8 cellular contexts compared by ENCODE assay signal in the genomic region with DNA sequence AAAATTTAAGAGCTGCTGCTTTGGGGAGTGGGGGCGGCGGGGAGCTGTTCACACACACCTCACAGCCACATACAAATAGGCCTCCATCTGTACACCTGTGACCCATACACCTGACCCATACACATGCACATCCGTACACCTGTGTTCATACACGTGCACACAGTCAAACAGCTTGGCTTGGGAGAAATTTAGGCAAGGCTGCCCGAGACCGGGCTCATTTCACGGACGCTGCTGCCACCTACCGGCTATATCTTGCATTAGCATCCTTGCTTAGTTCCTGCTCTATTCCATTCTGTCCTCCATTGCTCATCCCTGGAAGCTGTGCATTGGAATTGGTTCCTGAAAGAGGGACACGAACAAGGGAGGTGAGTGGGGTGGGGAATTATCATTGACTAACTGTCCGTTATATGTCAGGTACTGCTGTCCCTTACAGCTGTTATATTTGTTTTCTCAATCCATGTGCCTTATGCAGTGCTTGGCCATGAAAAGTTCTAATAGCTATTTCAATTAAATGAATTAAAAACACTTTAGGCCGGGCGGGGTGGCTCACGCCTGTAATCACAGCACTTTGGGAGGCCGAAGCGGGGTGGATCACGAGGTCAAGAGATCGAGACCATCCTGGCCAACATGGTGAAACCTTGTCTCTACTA. TPM values are rescaled to one million over a fixed set of nuclear protein-coding genes. Genes with fewer than 3 reads are reported as not detected.
DNase-seq lines count a peak whose midpoint lies in the region; ATAC-seq and TF ChIP-seq lines count a peak whose summit lies in the region.

No MANE protein-coding gene starts in this region.

- peak; percentile 79 for DNase-seq in ELR (ENCODE audit: low read depth)
- DNase-seq in KG1 (lab: John Stamatoyannopoulos, UW): peak; percentile 65
- DNase-seq in OCI-M2 (lab: John Stamatoyannopoulos, UW; ENCODE audit: unreplicated experiment): peak; percentile 52
- DNase-seq in activated T-cell treated with anti-CD3 and anti-CD28 coated beads for 24 hours (ENCODE audit: low read depth): peak; percentile 65
- DNase-seq in esophagus muscularis mucosa (ENCODE audit: extremely low spot score): peak; percentile 94
- peak; percentile 71 for DNase-seq in natural killer cell
- DNase-seq in stimulated activated naive CD4-positive, alpha-beta T cell (lab: John Stamatoyannopoulos, UW): peak; percentile 31 to 80 (median 68)

- H3K36me3 Mint-ChIP-seq in natural killer cell: no peaks in the 10 kb centered on the region

- WGBS in esophagus muscularis mucosa: 31% methylated on average over 18 of the region's 18 CpGs

- TF ChIP-seq EP300 in esophagus muscularis mucosa (IDR thresholded peaks at IDR 0.05): no peak

- no peak for TF ChIP-seq POLR2A in esophagus muscularis mucosa (IDR thresholded peaks at IDR 0.05; ENCODE audit: low read depth)

- H3K27ac Mint-ChIP-seq in natural killer cell: no peak overlapping the region

- intact Hi-C loops in esophagus muscularis mucosa (cut with DNase I): loop anchor here (1.0 to 10.0 kb wide), 3 partner anchors 92 to 1828 kb away; no protein-coding TSS in a partner anchor
- intact Hi-C loops in natural killer cell (cut with micrococcal nuclease): loop anchor here (1.0 to 5.0 kb wide), 7 partner anchors 92 to 786 kb away; a partner anchor contains a TSS

- H3K36me3 ChIP-seq in esophagus muscularis mucosa: no peaks in the 10 kb centered on the region

- H3K9me3 Mint-ChIP-seq in natural killer cell: no peaks in the 10 kb centered on the region

- no peak overlapping the region for H3K4me3 ChIP-seq in esophagus muscularis mucosa

- H3K27ac ChIP-seq in esophagus muscularis mucosa (replicated peaks in 1 of 4): no peak overlapping the region

- no peaks in the 10 kb centered on the region for H3K9me3 ChIP-seq in esophagus muscularis mucosa

- ATAC-seq in natural killer cell (peak; percentile 81 to 88 (median 85)), GM19463 (IDR thresholded peaks at IDR 0.05; ENCODE audit: unreplicated experiment) (no peak)

- H3K27me3 ChIP-seq in esophagus muscularis mucosa: peaks cover 0 to 8% (median 0%) of the 10 kb centered on the region in 4 donors

- H3K4me3 Mint-ChIP-seq in natural killer cell: no peak overlapping the region

- H3K27me3 Mint-ChIP-seq in natural killer cell (ENCODE audit: low read depth in 2 of 2): peaks cover 0 to 2% of the 10 kb centered on the region in 2 donors

- H3K4me1 ChIP-seq in esophagus muscularis mucosa: peaks cover 0 to 12% (median 4%) of the 10 kb centered on the region in 4 donors

- peaks cover 4 to 5% of the 10 kb centered on the region in 2 donors for H3K4me1 Mint-ChIP-seq in natural killer cell

- TF ChIP-seq CTCF in esophagus muscularis mucosa (IDR thresholded peaks at IDR 0.05) (peak; percentile 87 to 96 (median 91)), natural killer cell (IDR thresholded peaks at IDR 0.05) (peak; percentile 89)

RNA-seq across cellular contexts. Expression of a gene that starts 37.1 kb away (rescaled TPM):
- 10 to 100 TPM; 18.2 to 24.6 (median 18.5) TPM for total RNA-seq in esophagus muscularis mucosa
- 100 to 1,000 TPM; 151 to 196 (median 172) TPM for total RNA-seq in natural killer cell

Comparison
In these comparisons a context has a peak if more than half of its experiments do, and no peak if none do; other contexts are left out.
1. RNA of a gene that starts 37.1 kb away (total RNA-seq): 151 to 196 TPM in natural killer cell; 18.2 to 24.6 TPM in esophagus muscularis mucosa; every median in the first group is over 4 times any median in the second.
2. Peak in every context shown above with its lines, with median percentiles within 50 percentile points of each other: DNase-seq.